1 cellular context compared by ENCODE assay signal in the genomic region with DNA sequence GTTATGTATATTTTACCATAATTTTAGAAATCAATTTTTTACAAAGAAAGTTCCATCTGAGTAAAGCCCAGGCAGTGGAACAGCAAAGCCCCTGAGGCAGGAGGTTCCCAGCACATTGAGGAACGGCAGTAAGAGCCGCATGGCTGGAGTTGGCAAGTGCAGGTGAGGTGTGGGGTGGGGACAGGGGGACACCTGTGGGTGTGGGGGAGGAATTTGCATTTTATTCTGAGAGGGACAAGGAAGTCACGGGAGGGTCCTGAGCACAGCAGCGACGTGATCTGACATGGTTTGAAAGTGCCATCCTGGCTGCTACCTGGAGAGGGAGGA.
TF ChIP-seq lines count a peak whose summit lies in the region.

No MANE protein-coding gene starts in this region.

TF ChIP-seq in endothelial cell of umbilical vein, 7 proteins besides CTCF, POLR2A, EP300 and RAD21:
- TF ChIP-seq POLR2AphosphoS5 (IDR thresholded peaks at IDR 0.05; ENCODE audit: insufficient read depth, low read depth, low read length) (no peak), JUN (IDR thresholded peaks at IDR 0.05; ENCODE audit: borderline replicate concordance, insufficient read depth, insufficient read length, low read depth) (no peak), MYC (IDR thresholded peaks at IDR 0.05; ENCODE audit: low read depth, low read length) (no peak), FOS (IDR thresholded peaks at IDR 0.05; ENCODE audit: borderline replicate concordance, insufficient read depth, low read length) (no peak), GATA2 (IDR thresholded peaks at IDR 0.05; ENCODE audit: insufficient read depth, insufficient read length, low read depth, low read length) (no peak), EZH2 (IDR thresholded peaks at IDR 0.05; ENCODE audit: borderline replicate concordance, low read depth, low read length, severe bottlenecking) (no peak)
- TF ChIP-seq, protein P1, sequence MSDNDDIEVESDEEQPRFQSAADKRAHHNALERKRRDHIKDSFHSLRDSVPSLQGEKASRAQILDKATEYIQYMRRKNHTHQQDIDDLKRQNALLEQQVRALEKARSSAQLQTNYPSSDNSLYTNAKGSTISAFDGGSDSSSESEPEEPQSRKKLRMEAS (IDR thresholded peaks at IDR 0.05; ENCODE audit: insufficient read depth, insufficient read length) = no peak
